ENCODE assay signal across 28 cellular contexts in the genomic region with DNA sequence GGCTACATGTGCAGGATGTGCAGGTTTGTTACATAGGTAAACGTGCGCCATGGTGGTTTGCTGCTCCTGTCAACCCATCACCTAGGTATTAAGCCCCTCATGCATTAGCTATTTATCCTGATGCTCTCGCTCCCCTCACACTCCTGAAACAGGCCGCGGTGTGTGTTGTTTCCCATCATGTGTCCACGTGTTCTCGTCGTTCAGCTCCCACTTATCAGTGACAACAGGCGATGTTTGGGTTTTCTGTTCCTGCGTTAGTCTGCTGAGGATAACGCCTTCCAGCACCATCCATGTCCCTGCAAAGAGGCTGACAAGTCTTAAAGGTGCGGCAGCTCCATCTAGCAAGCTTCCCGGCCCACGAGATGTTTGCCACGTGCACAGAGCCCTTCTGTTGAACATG.
A peak's percentile ranks its signal among the peaks of the same experiment; 100 is the strongest.
DNase-seq lines count a peak whose midpoint lies in the region; ATAC-seq, FAIRE-seq and TF ChIP-seq lines count a peak whose summit lies in the region.
"Had no signal": no experiment of that assay in that cellular context is flagged by ENCODE, and none has a peak within 500 bp of the region (broad histone marks: within the 10 kb centered on the region; RNA-seq: fewer than 3 reads in every experiment).

No MANE protein-coding gene starts in this region.

- TF ChIP-seq EP300 in neural cell (conservative IDR thresholded peaks at IDR 0.05; ENCODE audit: poor library complexity, severe bottlenecking) (no peak), HepG2 (IDR thresholded peaks at IDR 0.05; ENCODE audit: low read depth in 2 of 2, low read length in 2 of 2) (no peak), HepG2 (CRISPR knock-in tag; IDR thresholded peaks at IDR 0.05; ENCODE audit: borderline replicate concordance) (no peak)

- no peaks in the 10 kb centered on the region for H3F3A ChIP-seq in neural cell (ENCODE audit: insufficient read depth, low read length, poor library complexity, severe bottlenecking)

- H3K27me3 ChIP-seq in ascending aorta (no peaks in the 10 kb centered on the region), neural cell (ENCODE audit: insufficient read depth, low read depth, low read length) (no peaks in the 10 kb centered on the region), spleen (replicated peaks in 1 of 7) (peaks cover 0 to 25% (median 0%) of the 10 kb centered on the region in 7 donors), HepG2 (ENCODE audit: control insufficient read depth in 1 of 2, insufficient read depth in 2 of 2, low read length in 2 of 2) (peaks cover 15 to 85% of the 10 kb centered on the region in 2 experiments; a peak in 4 of 5 replicates)
- H3K27me3 ChIP-seq: BLaER1 treated with 17β-estradiol and CSF1 and Interleukin-3, amounts not matched to agents 10 nM and 100 nM had no signal

- TF ChIP-seq POLR2A in spleen (IDR thresholded peaks at IDR 0.05) (no peak), HepG2 (IDR thresholded peaks at IDR 0.05; ENCODE audit: insufficient read depth in 1 of 2, low read depth in 2 of 2, low read length in 2 of 2) (no peak)

- TF ChIP-seq CTCF in ascending aorta (IDR thresholded peaks at IDR 0.05) (no peak), neural cell (IDR thresholded peaks at IDR 0.05; ENCODE audit: poor library complexity, severe bottlenecking) (no peak), spleen (IDR thresholded peaks at IDR 0.05 in 8 of 11, conservative IDR thresholded peaks at IDR 0.05 in 3 of 11) (no peak), HepG2 (CRISPR knock-in tag; IDR thresholded peaks at IDR 0.05) (no peak)

- H2AFZ ChIP-seq in neural cell (ENCODE audit: low read depth, low read length) (no peak overlapping the region), HepG2 (ENCODE audit: low read length) (no peak overlapping the region)
- H2AFZ ChIP-seq: GM23248 had no signal

- H3K9me3 ChIP-seq in ascending aorta (no peaks in the 10 kb centered on the region), neural cell (ENCODE audit: low read length) (no peaks in the 10 kb centered on the region), spleen (no peaks in the 10 kb centered on the region), HepG2 (ENCODE audit: low read length) (no peaks in the 10 kb centered on the region)
- H3K9me3 ChIP-seq: A549; BE2C; BLaER1 treated with 17β-estradiol and CSF1 and Interleukin-3, amounts not matched to agents 10 nM and 100 nM; HAP-1 had no signal

- no peak overlapping the region for H3K9ac ChIP-seq in neural cell (ENCODE audit: low read length)
- no peak overlapping the region for H3K9ac ChIP-seq in HepG2 (ENCODE audit: insufficient read depth, low read depth, low read length)
- H3K9ac ChIP-seq: BLaER1 treated with 17β-estradiol and CSF1 and Interleukin-3, amounts not matched to agents 10 nM and 100 nM; GM23248 had no signal

- BruUV-seq in HepG2 (replicated peaks; lab: Mats Ljungman, UMichigan), result no TSS peak

- no peak for DNase-seq in HTR-8/SVneo (ENCODE audit: insufficient read length, low spot score)
- DNase-seq in ascending aorta (ENCODE audit: low spot score in 2 of 2), result no peak
- DNase-seq in spleen, result peak; percentile 53
- DNase-seq in midbrain (lab: John Stamatoyannopoulos, UW), result no peak
- no peak for DNase-seq in HepG2 (ENCODE audit: low spot score)
- no peak for DNase-seq in stimulated activated naive CD4-positive, alpha-beta T cell (lab: John Stamatoyannopoulos, UW)
- no peak for DNase-seq in OCI-M2 (lab: John Stamatoyannopoulos, UW; ENCODE audit: unreplicated experiment)
- DNase-seq: 8988T; ACHN; AML-193; BE2C; CD4-positive, alpha-beta T cell; CD8-positive, alpha-beta memory T cell; DMS 273 treated with DMSO at 0.1 percent for 48 hours; DMS79; EL; GDM1; GM23248; HFFc6 had no signal

- H3K36me3 ChIP-seq in ascending aorta (no peaks in the 10 kb centered on the region), neural cell (ENCODE audit: insufficient read depth, low read length) (no peaks in the 10 kb centered on the region), spleen (no peaks in the 10 kb centered on the region), HepG2 (replicated peaks in 1 of 2; ENCODE audit: control insufficient read depth in 1 of 2, insufficient read depth in 2 of 2, low read length in 2 of 2) (no peaks in the 10 kb centered on the region)
- H3K36me3 ChIP-seq: BE2C; BLaER1 treated with 17β-estradiol and CSF1 and Interleukin-3, amounts not matched to agents 10 nM and 100 nM; HAP-1 had no signal

- H3K27ac ChIP-seq in ascending aorta (peak overlapping the region; percentile 80 to 90), neural cell (ENCODE audit: low read length) (no peak overlapping the region), spleen (no peak overlapping the region), HepG2 (ENCODE audit: extremely low read length, insufficient read depth, low read length) (no peak overlapping the region)
- H3K27ac ChIP-seq: A549; BLaER1 treated with 17β-estradiol and CSF1 and Interleukin-3, amounts not matched to agents 10 nM and 100 nM; GM23248 had no signal

- H3K79me2 ChIP-seq in neural cell (replicated peaks; ENCODE audit: insufficient read depth, low read length), result no peaks in the 10 kb centered on the region
- no peaks in the 10 kb centered on the region for H3K79me2 ChIP-seq in HepG2 (ENCODE audit: insufficient read depth, low read length)

- H3K4me3 ChIP-seq in ascending aorta (no peak overlapping the region), neural cell (ENCODE audit: low read length) (no peak overlapping the region), spleen (no peak overlapping the region), HepG2 (replicated peaks in 1 of 3; ENCODE audit: insufficient read depth in 1 of 3, low read depth in 2 of 3, low read length in 3 of 3) (no peak overlapping the region)
- H3K4me3 ChIP-seq: A549; BLaER1 treated with 17β-estradiol and CSF1 and Interleukin-3, amounts not matched to agents 10 nM and 100 nM; GM12878; GM23248; HAP-1 had no signal

- no peak overlapping the region for H3K4me2 ChIP-seq in neural cell (ENCODE audit: low read length)
- H3K4me2 ChIP-seq in HepG2 (ENCODE audit: low read depth, low read length), result no peak overlapping the region
- H3K4me2 ChIP-seq: A549; BLaER1 treated with 17β-estradiol and CSF1 and Interleukin-3, amounts not matched to agents 10 nM and 100 nM had no signal

- in situ Hi-C loops in HepG2 (cut with HindIII; ENCODE audit: extremely low pct_ligation_motif_present, low pct_unique_long_range_greater_than_20kb), result no loop called here

- ATAC-seq in HepG2, result no peak
- ATAC-seq: A549, GM12878 had no signal

- H4K20me1 ChIP-seq in neural cell (ENCODE audit: insufficient read depth) (no peaks in the 10 kb centered on the region), HepG2 (ENCODE audit: insufficient read depth, low read length) (no peaks in the 10 kb centered on the region; the same call in 1 of the 2 replicates)

- FAIRE-seq in HTR-8/SVneo (lab: Jason Lieb, UNC) (peak; percentile 51), HepG2 (lab: Jason Lieb, UNC) (no peak)
- FAIRE-seq: A549, D721Med, GM12878, GM18507, GM19239, H54 had no signal

- WGBS in spleen, 5 donors, result 78 to 89% (median 82%) methylated on average over 15 of the region's 15 CpGs
- WGBS in HepG2 (ENCODE audit: low lambda C conversion rate), result 15% methylated on average over 15 of the region's 15 CpGs

- CTCF ChIA-PET in HepG2 (lab: Yijun Ruan, JAX; ENCODE audit: low intra/inter-chr PET ratio, low total read pairs), result no interaction called here

- H3K4me1 ChIP-seq in ascending aorta (peaks cover 4 to 40% of the 10 kb centered on the region in 2 donors), spleen (peaks cover 0 to 6% (median 0%) of the 10 kb centered on the region in 6 donors), HepG2 (ENCODE audit: insufficient read depth, low read length) (no peaks in the 10 kb centered on the region)
- H3K4me1 ChIP-seq: BE2C, HAP-1 had no signal

- POLR2A ChIA-PET in HepG2 (lab: Yijun Ruan, JAX), result no interaction called here

- intact Hi-C loops in ascending aorta (cut with DNase I) (loop anchor here (5.0 kb wide), 1 partner anchor 86 kb away; no protein-coding TSS in a partner anchor), spleen (cut with DNase I; ENCODE audit: low total_unique reads) (loop anchor here (10.0 kb wide), 1 partner anchor 279 kb away; no protein-coding TSS in a partner anchor), HepG2 (cut with micrococcal nuclease; ENCODE audit: unreplicated experiment) (no loop called here)

- no peaks in the 10 kb centered on the region for H3K9me2 ChIP-seq in neural cell (ENCODE audit: insufficient read depth, low read length)

- no peak for TF ChIP-seq RAD21 in neural cell (conservative IDR thresholded peaks at IDR 0.05)
- TF ChIP-seq RAD21 in HepG2 (CRISPR knock-in tag; IDR thresholded peaks at IDR 0.05), result no peak

TF ChIP-seq in neural cell, 6 proteins besides CTCF, POLR2A, EP300 and RAD21:
- TF ChIP-seq POLR2AphosphoS5 (IDR thresholded peaks at IDR 0.05), result peak; percentile 39
- TF ChIP-seq MXI1 (conservative IDR thresholded peaks at IDR 0.05; ENCODE audit: poor library complexity, severe bottlenecking), result no peak

TF ChIP-seq in HepG2, 621 proteins besides CTCF, POLR2A, EP300 and RAD21:
- TF ChIP-seq SNAI1 (CRISPR knock-in tag; IDR thresholded peaks at IDR 0.05; ENCODE audit: borderline replicate concordance), result no peak
- TF ChIP-seq ZNF207 (IDR thresholded peaks at IDR 0.05; ENCODE audit: borderline replicate concordance), result no peak
- TF ChIP-seq ERF (CRISPR knock-in tag; IDR thresholded peaks at IDR 0.05), result no peak
- no peak for TF ChIP-seq NR3C1 (CRISPR knock-in tag; IDR thresholded peaks at IDR 0.05)
- TF ChIP-seq ZNF879 (CRISPR knock-in tag; IDR thresholded peaks at IDR 0.05), result no peak
- TF ChIP-seq SP140L (CRISPR knock-in tag; IDR thresholded peaks at IDR 0.05; ENCODE audit: borderline replicate concordance), result no peak
- no peak for TF ChIP-seq ARNT2 (CRISPR knock-in tag; IDR thresholded peaks at IDR 0.05; ENCODE audit: low read depth)

Comparison
In these comparisons a context has a peak if more than half of its experiments do, and no peak if none do; other contexts are left out.
1. H3K27ac ChIP-seq: peak in ascending aorta (2 of 2); none in neural cell (single experiment), spleen (0 of 8) and HepG2 (single experiment).